20 cellular contexts compared by ENCODE assay signal in the genomic region with DNA sequence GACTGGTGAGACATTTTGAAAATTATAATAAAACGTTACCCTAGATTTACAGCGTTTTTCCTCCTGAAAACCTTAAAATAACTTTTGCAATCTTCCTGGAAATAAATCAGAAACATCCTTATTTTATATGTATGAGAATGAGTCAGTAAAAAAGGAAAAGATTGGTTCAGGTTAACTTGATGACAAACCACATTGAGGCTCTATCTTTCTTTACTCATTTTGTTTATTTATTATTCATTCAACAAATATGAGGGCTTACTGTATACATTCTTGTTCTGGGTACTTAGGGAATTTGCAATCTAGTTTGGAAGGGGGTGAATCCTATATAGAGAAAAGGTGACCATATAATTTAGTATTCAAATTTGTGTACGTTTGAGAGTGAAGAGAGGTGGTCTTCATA.
DNase-seq lines count a peak whose midpoint lies in the region; ATAC-seq, FAIRE-seq and TF ChIP-seq lines count a peak whose summit lies in the region.
"Had no signal": no experiment of that assay in that cellular context is flagged by ENCODE, and none has a peak within 500 bp of the region (broad histone marks: within the 10 kb centered on the region; RNA-seq: fewer than 3 reads in every experiment).

No MANE protein-coding gene starts in this region.

- H3K27me3 ChIP-seq in RWPE2 (ENCODE audit: insufficient read depth, poor library complexity, severe bottlenecking), result no peaks in the 10 kb centered on the region
- H3K27me3 ChIP-seq: BLaER1 had no signal

- H3K9me3 ChIP-seq in RWPE2 (ENCODE audit: severe bottlenecking), result no peaks in the 10 kb centered on the region
- H3K9me3 ChIP-seq: BLaER1, Caco-2 had no signal

- peak; percentile 9 for FAIRE-seq in islet of Langerhans (lab: Jason Lieb, UNC)
- FAIRE-seq: A204.1, GM12878, H1 had no signal

- peak; percentile 58; the same call in 2 of the 3 replicates for ATAC-seq in RWPE2 (ENCODE audit: low read depth)
- no peak for ATAC-seq in HG03108 (IDR thresholded peaks at IDR 0.05; ENCODE audit: unreplicated experiment)
- ATAC-seq: CD8-positive, alpha-beta T cell; GM12878 had no signal

- no peaks in the 10 kb centered on the region for H3K4me1 ChIP-seq in RWPE2 (ENCODE audit: insufficient read depth, poor library complexity, severe bottlenecking)
- H3K4me1 ChIP-seq: BLaER1, Caco-2 had no signal

- H3K36me3 ChIP-seq in RWPE2 (ENCODE audit: low read depth), result no peaks in the 10 kb centered on the region
- H3K36me3 ChIP-seq: BLaER1 had no signal

- no peak overlapping the region for H3K4me3 ChIP-seq in RWPE2 (ENCODE audit: severe bottlenecking)
- H3K4me3 ChIP-seq: BLaER1, GM12878, GM23248 had no signal

- DNase-seq in HS-5 (ENCODE audit: low read depth) (peak; percentile 16), RWPE2 (ENCODE audit: low spot score) (no peak), NCI-H524 (lab: John Stamatoyannopoulos, UW) (no peak)
- no peak for DNase-seq in activated CD8-positive, alpha-beta memory T cell treated with anti-CD3 and anti-CD28 coated beads for 24 hours
- DNase-seq: Caco-2; CD4-positive, CD25-positive, alpha-beta regulatory T cell; CD8-positive, alpha-beta T cell; DMS153; DND-41; GDM1; GM23248; H7; HCEC 1CT had no signal

- no peak overlapping the region for H3K27ac ChIP-seq in RWPE2 (ENCODE audit: poor library complexity, severe bottlenecking)
- H3K27ac ChIP-seq: BLaER1, C4-2B, GM23248 had no signal

- TF ChIP-seq CTCF in RWPE2 (IDR thresholded peaks at IDR 0.05; ENCODE audit: poor library complexity, severe bottlenecking), result no peak
